1 cellular context compared by ENCODE assay signal in genomic region chr5:108451269-108451668, GRCh38.
TF ChIP-seq lines count a peak whose summit lies in the region.

No MANE protein-coding gene starts in this region.

TF ChIP-seq in HCT116, 20 proteins besides CTCF, POLR2A, EP300 and RAD21 (continued from another document):
- no peak for TF ChIP-seq ZBTB33 (IDR thresholded peaks at IDR 0.05; ENCODE audit: extremely low read depth, insufficient replicate concordance, low read length)
- no peak for TF ChIP-seq SP1 (IDR thresholded peaks at IDR 0.05; ENCODE audit: low read depth)
- no peak for TF ChIP-seq CBX3 (IDR thresholded peaks at IDR 0.05; ENCODE audit: low read depth)
- no peak for TF ChIP-seq CEBPB (IDR thresholded peaks at IDR 0.05; ENCODE audit: low read depth)
- no peak for TF ChIP-seq EZH2 (IDR thresholded peaks at IDR 0.05)
- no peak for TF ChIP-seq ZFX (IDR thresholded peaks at IDR 0.05)
- TF ChIP-seq POLR2AphosphoS5 (IDR thresholded peaks at IDR 0.05; ENCODE audit: low read depth, low read length), result no peak
- no peak for TF ChIP-seq JUND (IDR thresholded peaks at IDR 0.05)
- no peak for TF ChIP-seq REST (IDR thresholded peaks at IDR 0.05; ENCODE audit: low read depth)
